Comparison of ENCODE assay signal across 1 cellular context in the genomic region with DNA sequence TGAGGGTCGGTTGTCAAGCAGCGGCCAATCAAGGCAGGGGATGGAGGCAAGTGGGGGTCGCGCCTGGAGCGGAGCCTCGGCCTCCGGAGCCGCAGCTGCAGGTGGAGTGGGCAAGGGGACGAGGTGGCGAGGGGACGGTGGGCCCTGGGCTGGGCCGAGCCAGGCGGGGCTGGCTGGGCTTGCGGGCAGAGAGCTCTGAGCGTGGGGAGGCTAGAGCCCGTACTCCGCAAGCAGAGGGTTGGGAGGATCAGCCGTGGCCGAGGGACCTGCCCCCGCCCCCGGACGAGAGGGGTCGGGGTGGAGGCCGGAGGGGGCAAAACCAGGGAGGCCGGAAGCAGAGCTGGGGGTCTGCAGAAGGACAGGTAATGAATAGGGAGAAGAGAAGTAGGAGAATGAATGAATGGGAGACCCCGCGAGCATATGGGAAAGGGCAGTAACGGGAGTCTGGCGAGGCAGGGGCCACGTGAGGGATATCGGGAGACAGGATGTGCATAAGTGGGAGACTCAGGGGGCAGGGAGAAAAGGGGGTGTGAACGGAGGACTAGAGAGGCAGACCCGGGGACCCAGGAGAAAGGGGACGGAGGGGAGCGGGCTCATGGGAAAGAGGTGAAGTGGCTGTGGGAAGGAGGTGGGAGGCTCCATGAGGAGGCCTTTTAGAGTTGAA.
TF ChIP-seq lines count a peak whose summit lies in the region.

KATNB1 (plus strand) TSS at position 16 of the 664 bp plus-strand sequence. CDS start 1,474 bp downstream, outside the sequence.

TF ChIP-seq in HepG2, 621 proteins besides CTCF, POLR2A, EP300 and RAD21 (continued from another document):
- no peak; the same call in 1 of the 2 replicates for TF ChIP-seq THRA (CRISPR knock-in tag; IDR thresholded peaks at IDR 0.05; ENCODE audit: borderline replicate concordance)
- no peak for TF ChIP-seq ZNF567 (CRISPR knock-in tag; IDR thresholded peaks at IDR 0.05; ENCODE audit: borderline replicate concordance)
- no peak for TF ChIP-seq CHD4 (IDR thresholded peaks at IDR 0.05; ENCODE audit: borderline replicate concordance, low read length)
- TF ChIP-seq CEBPB (IDR thresholded peaks at IDR 0.05; ENCODE audit: borderline replicate concordance, low read depth, low read length) = no peak
- TF ChIP-seq ADNP (CRISPR knock-in tag; IDR thresholded peaks at IDR 0.05) = no peak
- peak; percentile 14; the same call in 1 of the 2 replicates for TF ChIP-seq CEBPG (CRISPR knock-in tag; IDR thresholded peaks at IDR 0.05)
- TF ChIP-seq MIXL1 (CRISPR knock-in tag; IDR thresholded peaks at IDR 0.05) = no peak
- TF ChIP-seq, protein P1, sequence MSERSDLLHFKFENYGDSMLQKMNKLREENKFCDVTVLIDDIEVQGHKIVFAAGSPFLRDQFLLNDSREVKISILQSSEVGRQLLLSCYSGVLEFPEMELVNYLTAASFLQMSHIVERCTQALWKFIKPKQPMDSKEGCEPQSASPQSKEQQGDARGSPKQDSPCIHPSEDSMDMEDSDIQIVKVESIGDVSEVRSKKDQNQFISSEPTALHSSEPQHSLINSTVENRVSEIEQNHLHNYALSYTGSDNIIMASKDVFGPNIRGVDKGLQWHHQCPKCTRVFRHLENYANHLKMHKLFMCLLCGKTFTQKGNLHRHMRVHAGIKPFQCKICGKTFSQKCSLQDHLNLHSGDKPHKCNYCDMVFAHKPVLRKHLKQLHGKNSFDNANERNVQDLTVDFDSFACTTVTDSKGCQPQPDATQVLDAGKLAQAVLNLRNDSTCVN (CRISPR knock-in tag; IDR thresholded peaks at IDR 0.05; ENCODE audit: borderline replicate concordance) = no peak; the same call in 1 of the 2 replicates
- TF ChIP-seq ZNF281 (CRISPR knock-in tag; IDR thresholded peaks at IDR 0.05; ENCODE audit: borderline replicate concordance) = peak; percentile 83
- no peak for TF ChIP-seq CENPBD1 (CRISPR knock-in tag; IDR thresholded peaks at IDR 0.05; ENCODE audit: borderline replicate concordance, low read depth)
- TF ChIP-seq ZNF7 (CRISPR knock-in tag; IDR thresholded peaks at IDR 0.05) = no peak
- peak; percentile 24 for TF ChIP-seq RBM39 (IDR thresholded peaks at IDR 0.05; ENCODE audit: low read depth, low read length, poor library complexity, severe bottlenecking)
- no peak for TF ChIP-seq JARID2 (CRISPR knock-in tag; IDR thresholded peaks at IDR 0.05; ENCODE audit: insufficient replicate concordance)
- TF ChIP-seq ZFYVE20 (CRISPR knock-in tag; IDR thresholded peaks at IDR 0.05; ENCODE audit: borderline replicate concordance, low read depth) = no peak
- TF ChIP-seq ZFP41 (CRISPR knock-in tag; IDR thresholded peaks at IDR 0.05; ENCODE audit: borderline replicate concordance) = no peak
- TF ChIP-seq, protein P2, sequence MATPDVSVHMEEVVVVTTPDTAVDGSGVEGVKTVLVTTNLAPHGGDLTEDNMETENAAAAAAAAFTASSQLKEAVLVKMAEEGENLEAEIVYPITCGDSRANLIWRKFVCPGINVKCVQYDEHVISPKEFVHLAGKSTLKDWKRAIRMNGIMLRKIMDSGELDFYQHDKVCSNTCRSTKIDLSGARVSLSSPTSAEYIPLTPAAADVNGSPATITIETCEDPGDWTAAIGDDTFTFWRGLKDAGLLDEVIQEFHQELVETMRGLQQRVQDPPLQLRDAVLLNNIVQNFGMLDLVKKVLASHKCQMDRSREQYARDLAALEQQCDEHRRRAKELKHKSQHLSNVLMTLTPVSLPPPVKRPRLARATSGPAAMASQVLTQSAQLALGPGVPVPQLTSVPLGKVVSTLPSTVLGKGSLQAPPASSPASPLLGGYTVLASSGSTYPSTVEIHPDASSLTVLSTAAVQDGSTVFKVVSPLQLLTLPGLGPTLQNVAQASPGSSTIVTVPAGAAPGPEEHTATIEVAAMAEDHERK (CRISPR knock-in tag; IDR thresholded peaks at IDR 0.05; ENCODE audit: low read depth) = no peak
- TF ChIP-seq ZUFSP (CRISPR knock-in tag; IDR thresholded peaks at IDR 0.05; ENCODE audit: borderline replicate concordance) = no peak
- no peak for TF ChIP-seq NKX3-1 (CRISPR knock-in tag; IDR thresholded peaks at IDR 0.05)
- peak; percentile 77 for TF ChIP-seq ARID4A (CRISPR knock-in tag; IDR thresholded peaks at IDR 0.05; ENCODE audit: borderline replicate concordance)
- no peak for TF ChIP-seq ZNF891 (CRISPR knock-in tag; IDR thresholded peaks at IDR 0.05)
- no peak for TF ChIP-seq ZKSCAN8 (CRISPR knock-in tag; IDR thresholded peaks at IDR 0.05; ENCODE audit: borderline replicate concordance)
- TF ChIP-seq ZNF687 (CRISPR knock-in tag; IDR thresholded peaks at IDR 0.05) = peak; percentile 54
- TF ChIP-seq FOXK2 (IDR thresholded peaks at IDR 0.05) = no peak
